ENCODE assay signal across 22 cellular contexts in the genomic region with DNA sequence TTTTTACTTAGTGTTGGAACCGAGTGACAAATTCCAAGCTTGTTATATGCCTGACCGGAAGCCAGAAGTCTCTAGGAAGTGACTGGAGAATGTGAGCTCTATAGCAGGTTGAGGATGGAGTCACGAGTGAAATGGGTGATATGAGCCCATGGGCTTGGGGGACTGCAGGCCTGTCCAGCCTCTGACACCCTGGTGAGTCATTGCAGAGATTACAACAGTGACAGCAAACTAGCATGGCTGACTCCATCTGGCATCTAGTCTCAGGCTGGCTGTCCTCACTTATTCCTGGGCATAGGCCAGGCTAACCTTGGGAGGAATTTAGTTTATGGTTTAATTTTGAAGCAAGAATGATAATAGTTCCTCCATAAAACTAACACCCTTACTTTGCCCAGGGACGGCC. TPM values are rescaled to one million over a fixed set of nuclear protein-coding genes. Genes with fewer than 3 reads are reported as not detected.
DNase-seq lines count a peak whose midpoint lies in the region; ATAC-seq, FAIRE-seq and TF ChIP-seq lines count a peak whose summit lies in the region.
"Not testable (repeated sequence)": the region's sequence is repeated elsewhere in the genome, so short reads cannot be mapped to it uniquely, and the experiment has no call there.
"Had no signal": no experiment of that assay in that cellular context is flagged by ENCODE, and none has a peak within 500 bp of the region (broad histone marks: within the 10 kb centered on the region; RNA-seq: fewer than 3 reads in every experiment).

No MANE protein-coding gene starts in this region.

- not testable (repeated sequence) for H3K36me3 ChIP-seq in astrocyte (ENCODE audit: insufficient read depth, low read length); osteoblast (ENCODE audit: insufficient read depth, low read length)

- DNase-seq in A172 (ENCODE audit: low spot score) = peak; percentile 95
- peak; percentile 99 for DNase-seq in EL
- DNase-seq in HS-27A (ENCODE audit: low read depth) = peak; percentile 96
- DNase-seq in RPMI7951 (ENCODE audit: low read depth) = peak; percentile 90
- peak; percentile 64 for DNase-seq in astrocyte (ENCODE audit: low read depth)
- peak; percentile 78 for DNase-seq in epithelial cell of esophagus (ENCODE audit: low read depth)
- DNase-seq in foreskin keratinocyte = peak; percentile 42 to 71
- DNase-seq in osteoblast (ENCODE audit: insufficient read length, low spot score, missing footprints) = peak; percentile 49

- H3K4me3 ChIP-seq in astrocyte (ENCODE audit: insufficient read depth, low read depth, low read length); epithelial cell of esophagus (ENCODE audit: low read length); osteoblast (ENCODE audit: insufficient read depth, low read length): not testable (repeated sequence)

- not testable (repeated sequence) for H3K4me1 Mint-ChIP-seq in astrocyte (ENCODE audit: low read depth, unreplicated experiment)

- not testable (repeated sequence) for H3K27me3 ChIP-seq in astrocyte (ENCODE audit: insufficient read depth, low read length); foreskin keratinocyte; osteoblast (ENCODE audit: insufficient read depth, low read length)

- not testable (repeated sequence) for H3K4me3 Mint-ChIP-seq in astrocyte (ENCODE audit: unreplicated experiment)

- peak overlapping the region; percentile 70 for H3K27ac ChIP-seq in astrocyte (ENCODE audit: low read depth, low read length)
- peak overlapping the region; percentile 63 for H3K27ac ChIP-seq in foreskin keratinocyte
- peak overlapping the region; percentile 83 for H3K27ac ChIP-seq in osteoblast (ENCODE audit: low read depth, low read length)

- not testable (repeated sequence) for H2AFZ ChIP-seq in astrocyte (ENCODE audit: low read depth, low read length); osteoblast (ENCODE audit: low read length)

- peak overlapping the region; percentile 20 for H3K4me2 ChIP-seq in astrocyte (ENCODE audit: low read length)
- H3K4me2 ChIP-seq in osteoblast (ENCODE audit: insufficient read depth, low read length) = peak overlapping the region; percentile 36

- not testable (repeated sequence) for H3K4me1 ChIP-seq in astrocyte (ENCODE audit: insufficient read depth, low read length)
- peaks cover 17% of the 10 kb centered on the region for H3K4me1 ChIP-seq in foreskin keratinocyte
- H3K4me1 ChIP-seq in osteoblast (ENCODE audit: insufficient read depth, low read length) = peaks cover 14% of the 10 kb centered on the region

- H3K9me3 Mint-ChIP-seq in astrocyte (ENCODE audit: unreplicated experiment) = peaks cover 15% of the 10 kb centered on the region

- H3K79me2 ChIP-seq in astrocyte (ENCODE audit: insufficient read depth, low read length); osteoblast (ENCODE audit: insufficient read depth, low read length): not testable (repeated sequence)

- not testable (repeated sequence) for FAIRE-seq in astrocyte (lab: Jason Lieb, UNC)

- not testable (repeated sequence) for H3K27me3 Mint-ChIP-seq in astrocyte (ENCODE audit: low read depth, unreplicated experiment)

- not testable (repeated sequence) for H4K20me1 ChIP-seq in astrocyte (ENCODE audit: insufficient read depth, low read length); osteoblast (ENCODE audit: insufficient read depth, low read length)

- not testable (repeated sequence) for H3K9me3 ChIP-seq in astrocyte (ENCODE audit: insufficient read depth, low read depth, low read length); osteoblast (ENCODE audit: low read depth, low read length)

- not testable (repeated sequence) for ATAC-seq in foreskin keratinocyte

- H3K36me3 Mint-ChIP-seq in astrocyte (ENCODE audit: low read depth, unreplicated experiment) = not testable (repeated sequence)

- not testable (repeated sequence) for TF ChIP-seq CTCF in astrocyte (IDR thresholded peaks at IDR 0.05; ENCODE audit: insufficient read depth, low read depth, low read length); epithelial cell of esophagus (IDR thresholded peaks at IDR 0.05; ENCODE audit: insufficient read depth, low read depth, low read length, missing control alignments); foreskin keratinocyte (conservative IDR thresholded peaks at IDR 0.05); osteoblast (IDR thresholded peaks at IDR 0.05; ENCODE audit: extremely low read depth, low read depth, low read length)

- not testable (repeated sequence) for H3K27ac Mint-ChIP-seq in astrocyte (ENCODE audit: unreplicated experiment)

- H3K9ac ChIP-seq in astrocyte (ENCODE audit: low read length) = not testable (repeated sequence)

RNA-seq across cellular contexts. Expression of gene PSG2, which starts 4.6 kb away (rescaled TPM):
- 0.19 TPM in 1 of 2 replicates, not detected in the other for total RNA-seq in A172 (2014; rRNA removed; shearing (Covaris generic))
- not detected in 2 replicates for total RNA-seq in RPMI7951 (2014; rRNA removed; shearing (Covaris generic))
- total RNA-seq in astrocyte (0.31 and 0.41 TPM in 2 replicates), foreskin keratinocyte (not detected in 2 replicates), osteoblast (0.29 TPM in 1 of 2 replicates, not detected in the other)
- not detected in 2 replicates for polyA plus RNA-seq in foreskin keratinocyte
- total RNA-seq: activated CD4-positive, alpha-beta T cell treated with anti-CD3 and anti-CD28 coated beads for 36 hours; activated CD8-positive, alpha-beta T cell treated with anti-CD3 and anti-CD28 coated beads, Interleukin-2, amount 10 ng/mL, durations not matched to agents 7 days and 5 days; activated T-helper 2 cell treated with anti-CD3 and anti-CD28 coated beads, Interferon-gamma antibody, Interleukin-2, Interleukin-4, amounts not matched to agents 10 μg/mL and 5 μg/mL and 100 μg/mL, durations not matched to agents 14 hours and 24 hours and 36 hours; aorta; gastroesophageal sphincter; left ventricle myocardium inferior; mesothelial cell of epicardium; naive thymus-derived CD8-positive, alpha-beta T cell; occipital lobe; pulmonary artery endothelial cell; skeletal muscle tissue; testis; uterus had no signal
- polyA plus RNA-seq: aorta; immature natural killer cell; naive thymus-derived CD8-positive, alpha-beta T cell had no signal

RNA-seq across cellular contexts. Expression of gene PSG11, which starts 51.6 kb away (rescaled TPM):
- total RNA-seq in A172 (2014; rRNA removed; shearing (Covaris generic)) = 0.17 and 0.29 TPM in 2 replicates
- total RNA-seq in RPMI7951 (2014; rRNA removed; shearing (Covaris generic)) = 0.29 TPM in 1 of 2 replicates, not detected in the other
- 0.26 and 0.43 TPM in 2 replicates for total RNA-seq in astrocyte
- not detected in 2 replicates for total RNA-seq in foreskin keratinocyte
- not detected in 2 replicates for polyA plus RNA-seq in foreskin keratinocyte
- total RNA-seq in osteoblast = not detected in 2 replicates
- total RNA-seq: activated CD4-positive, alpha-beta T cell treated with anti-CD3 and anti-CD28 coated beads for 36 hours; activated CD8-positive, alpha-beta T cell treated with anti-CD3 and anti-CD28 coated beads, Interleukin-2, amount 10 ng/mL, durations not matched to agents 7 days and 5 days; activated T-helper 2 cell treated with anti-CD3 and anti-CD28 coated beads, Interferon-gamma antibody, Interleukin-2, Interleukin-4, amounts not matched to agents 10 μg/mL and 5 μg/mL and 100 μg/mL, durations not matched to agents 14 hours and 24 hours and 36 hours; aorta; gastroesophageal sphincter; left ventricle myocardium inferior; mesothelial cell of epicardium; naive thymus-derived CD8-positive, alpha-beta T cell; occipital lobe; pulmonary artery endothelial cell; testis; uterus had no signal
- polyA plus RNA-seq: aorta; immature natural killer cell; naive thymus-derived CD8-positive, alpha-beta T cell had no signal

Comparison
In these comparisons a context has a peak if more than half of its experiments do, and no peak if none do; other contexts are left out.
1. DNase-seq: peak in every context shown above with its lines; median percentile 99 in EL; 96 in HS-27A; 95 in A172; 90 in RPMI7951; 78 in epithelial cell of esophagus; 64 in astrocyte; 56 in foreskin keratinocyte; 49 in osteoblast.